ENCODE assay signal across 1 cellular context in the genomic region with DNA sequence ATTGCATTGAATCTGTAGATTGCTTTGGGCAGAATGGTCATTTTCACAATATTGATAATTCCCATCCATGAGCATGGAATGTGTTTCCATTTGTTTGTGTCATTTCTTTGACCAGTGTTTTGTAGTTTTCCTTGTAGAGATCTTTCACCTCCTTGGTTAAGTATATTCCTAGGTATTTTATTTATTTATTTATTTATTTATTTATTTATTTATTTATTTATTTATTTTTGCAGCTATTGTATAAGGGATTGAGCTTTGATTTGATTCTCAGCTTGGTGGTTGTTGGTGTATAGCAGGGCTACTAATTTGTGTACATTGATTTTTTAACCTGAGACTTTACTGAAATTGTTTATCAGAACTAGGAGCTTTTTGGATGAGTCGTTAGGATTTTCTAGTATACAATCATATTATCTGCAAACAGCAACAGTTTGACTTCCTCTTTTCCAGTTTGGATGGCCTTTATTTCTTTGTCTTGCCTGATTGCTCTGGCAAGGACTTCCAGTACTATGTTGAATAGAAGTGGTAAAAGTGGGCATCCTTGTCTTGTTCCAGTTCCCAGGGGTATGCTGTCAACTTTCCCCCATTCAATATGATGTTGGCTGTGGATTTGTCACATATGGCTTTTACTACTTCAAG. TPM values are rescaled to one million over a fixed set of nuclear protein-coding genes. Genes with fewer than 3 reads are reported as not detected.
"Had no signal": no experiment of that assay in that cellular context is flagged by ENCODE, and none has a peak within 500 bp of the region (broad histone marks: within the 10 kb centered on the region; RNA-seq: fewer than 3 reads in every experiment).

No MANE protein-coding gene starts in this region.

RNA-seq across cellular contexts. Expression of a gene that starts 30.1 kb away (rescaled TPM):
- polyA plus RNA-seq: neural cell had no signal
